In the genomic region with DNA sequence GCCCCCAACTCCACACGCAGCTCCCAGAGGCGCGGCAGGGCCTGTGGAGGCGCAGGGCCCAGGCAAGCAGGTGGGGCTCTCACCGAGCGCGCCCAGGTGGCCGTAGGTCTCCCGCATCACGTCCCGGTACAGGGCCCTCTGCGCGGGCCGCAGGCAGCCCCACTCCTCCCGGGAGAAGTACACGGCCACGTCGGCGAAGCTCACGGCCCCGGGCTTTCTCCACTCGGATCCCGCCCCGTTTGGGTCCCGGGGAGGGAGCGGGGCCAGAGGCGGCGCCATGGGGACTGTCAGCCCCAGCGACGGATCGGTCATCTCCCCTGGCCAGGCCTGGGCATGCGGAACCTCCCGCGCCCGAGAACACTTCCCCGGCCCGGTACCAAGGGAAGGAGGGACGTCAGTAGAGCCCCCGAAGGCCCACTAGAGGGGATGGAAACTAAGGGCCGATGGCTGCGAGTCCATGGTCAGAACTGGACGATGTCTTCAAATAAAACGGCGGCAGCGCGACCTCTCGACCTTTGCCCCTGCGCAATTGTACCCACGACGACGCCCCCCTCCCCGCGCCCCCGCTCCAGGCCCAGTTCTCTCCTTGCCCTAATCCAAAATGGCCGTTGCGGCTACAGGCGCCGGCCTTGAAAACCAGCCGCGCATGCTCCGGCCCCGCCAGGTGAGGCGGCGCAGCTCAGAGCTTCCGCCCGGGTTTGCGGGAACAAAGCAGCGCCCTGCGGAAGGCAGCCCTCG, we compare ENCODE assay signal across 8 cellular contexts. TPM values are rescaled to one million over a fixed set of nuclear protein-coding genes. Genes with fewer than 3 reads are reported as not detected.
DNase-seq lines count a peak whose midpoint lies in the region; ATAC-seq and TF ChIP-seq lines count a peak whose summit lies in the region.

TSS of gene ZNF747 (minus strand) at position 491 of the 738 bp plus-strand sequence. CDS start at position 312, 179 bp downstream.

- TF ChIP-seq CTCF in coronary artery (IDR thresholded peaks at IDR 0.05) (no peak), left lung (IDR thresholded peaks at IDR 0.05) (no peak)

- H3K27me3 ChIP-seq in left lung, result no peaks in the 10 kb centered on the region

- H3K36me3 ChIP-seq in left lung, result peaks cover 0 to 26% of the 10 kb centered on the region in 2 donors

- peak; percentile 84 for TF ChIP-seq POLR2A in GM18951 (IDR thresholded peaks at IDR 0.05; ENCODE audit: extremely low read depth, insufficient read depth, insufficient read length)

- peaks cover 7 to 43% of the 10 kb centered on the region in 2 donors for H3K4me1 ChIP-seq in left lung

- H3K9me3 ChIP-seq in left lung, result no peaks in the 10 kb centered on the region

- intact Hi-C loops in left lung (cut with DNase I), result no loop called here

- peak; percentile 88 for DNase-seq in AG08395 (ENCODE audit: low spot score)
- peak; percentile 97 for DNase-seq in NCI-H69 (lab: John Stamatoyannopoulos, UW)
- DNase-seq in activated CD4-positive, alpha-beta T cell treated with anti-CD3 and anti-CD28 coated beads, Interleukin-2, amount 50 U/mL, for 1 hour, result peak; percentile 91
- DNase-seq in coronary artery (ENCODE audit: low spot score), result peak; percentile 92
- DNase-seq in left lung, result peak; percentile 93 to 98
- DNase-seq in stimulated activated CD4-positive, alpha-beta T cell treated with anti-CD3 and anti-CD28 coated beads, Interleukin-2, amount 100 ng/mL, for 4 hours (ENCODE audit: low read depth), result peak; percentile 91

- H3K4me3 ChIP-seq in coronary artery (peak within 1 kb of the TSS; percentile 94), left lung (peak within 1 kb of the TSS; percentile 62 to 65)

- in situ Hi-C loops in GM18951 (cut with MboI; ENCODE audit: low sequenced_read_pairs, unreplicated experiment), result no loop called here

- H3K27ac ChIP-seq in coronary artery (peak within 1 kb of the TSS; percentile 87 to 98), left lung (peak within 1 kb of the TSS; percentile 91 to 94)

- peak; percentile 40 for ATAC-seq in HG03457 (IDR thresholded peaks at IDR 0.05; ENCODE audit: unreplicated experiment)
- ATAC-seq in left lung, result peak; percentile 92

RNA-seq across cellular contexts. Expression of gene ZNF747, which starts in this region (rescaled TPM):
- 10 to 100 TPM in 1 of 2 donors, 1 to 10 TPM in 1; 6.6 to 11.8 TPM for total RNA-seq in left lung

Comparison
In these comparisons a context has a peak if more than half of its experiments do, and no peak if none do; other contexts are left out.
1. Peak in every context shown above with its lines: DNase-seq, ATAC-seq, H3K4me3 ChIP-seq and H3K27ac ChIP-seq.